9 cellular contexts compared by ENCODE assay signal in genomic region chr3:102304550-102304949, GRCh38.
"Had no signal": no experiment of that assay in that cellular context is flagged by ENCODE, and none has a peak within 500 bp of the region (broad histone marks: within the 10 kb centered on the region; RNA-seq: fewer than 3 reads in every experiment).

No MANE protein-coding gene starts in this region.

- ATAC-seq: HCT116, K562 had no signal

- H3K9me3 ChIP-seq: HAP-1 had no signal

- FAIRE-seq: K562 had no signal

- H3K27ac ChIP-seq: GM23248, HL-60 had no signal

- H3K36me3 ChIP-seq: HAP-1 had no signal

- H2AFZ ChIP-seq: GM23248 had no signal

- DNase-seq: GM23248, GOT3, H7, HFFc6, IMR-90 had no signal

- H3K4me3 ChIP-seq: GM23248, HAP-1, K562 had no signal

- H3K9ac ChIP-seq: GM23248 had no signal

- H3K4me1 ChIP-seq: HAP-1 had no signal
